1 cellular context compared by ENCODE assay signal in the genomic region with DNA sequence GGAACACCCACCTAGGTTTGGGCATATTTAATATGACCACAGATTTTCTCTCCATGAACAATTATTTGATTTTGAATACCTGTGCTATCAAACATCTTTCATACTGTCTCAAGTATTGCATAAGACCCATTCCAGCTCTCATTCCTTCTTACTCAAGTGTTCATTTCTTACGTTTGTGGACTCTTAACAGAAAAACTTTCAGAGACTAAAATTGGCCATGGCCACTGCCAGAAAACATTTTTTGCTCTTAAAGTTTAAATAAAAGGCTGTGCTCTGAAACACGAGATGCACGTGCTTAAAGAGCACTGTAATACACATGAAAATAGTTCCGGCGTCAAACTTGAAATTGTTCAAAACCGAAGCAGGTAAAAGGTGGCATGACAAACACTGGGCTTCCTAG.
TF ChIP-seq lines count a peak whose summit lies in the region.

No MANE protein-coding gene starts in this region.

TF ChIP-seq in WTC11, 78 proteins besides CTCF, POLR2A, EP300 and RAD21 (continued from another document):
- TF ChIP-seq, protein P1, sequence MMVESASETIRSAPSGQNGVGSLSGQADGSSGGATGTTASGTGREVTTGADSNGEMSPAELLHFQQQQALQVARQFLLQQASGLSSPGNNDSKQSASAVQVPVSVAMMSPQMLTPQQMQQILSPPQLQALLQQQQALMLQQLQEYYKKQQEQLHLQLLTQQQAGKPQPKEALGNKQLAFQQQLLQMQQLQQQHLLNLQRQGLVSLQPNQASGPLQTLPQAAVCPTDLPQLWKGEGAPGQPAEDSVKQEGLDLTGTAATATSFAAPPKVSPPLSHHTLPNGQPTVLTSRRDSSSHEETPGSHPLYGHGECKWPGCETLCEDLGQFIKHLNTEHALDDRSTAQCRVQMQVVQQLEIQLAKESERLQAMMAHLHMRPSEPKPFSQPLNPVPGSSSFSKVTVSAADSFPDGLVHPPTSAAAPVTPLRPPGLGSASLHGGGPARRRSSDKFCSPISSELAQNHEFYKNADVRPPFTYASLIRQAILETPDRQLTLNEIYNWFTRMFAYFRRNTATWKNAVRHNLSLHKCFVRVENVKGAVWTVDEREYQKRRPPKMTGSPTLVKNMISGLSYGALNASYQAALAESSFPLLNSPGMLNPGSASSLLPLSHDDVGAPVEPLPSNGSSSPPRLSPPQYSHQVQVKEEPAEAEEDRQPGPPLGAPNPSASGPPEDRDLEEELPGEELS (CRISPR knock-in tag; IDR thresholded peaks at IDR 0.05), result no peak
- no peak for TF ChIP-seq ZNF263 (CRISPR knock-in tag; IDR thresholded peaks at IDR 0.05; ENCODE audit: low read depth)
- TF ChIP-seq FOXP1 (CRISPR knock-in tag; IDR thresholded peaks at IDR 0.05; ENCODE audit: borderline replicate concordance), result no peak
- TF ChIP-seq GRHL2 (CRISPR knock-in tag; IDR thresholded peaks at IDR 0.05; ENCODE audit: insufficient replicate concordance, severe bottlenecking), result no peak
- TF ChIP-seq GABPB1 (CRISPR knock-in tag; IDR thresholded peaks at IDR 0.05), result no peak
